In genomic region chr10:15255961-15256360, GRCh38 we compare ENCODE assay signal across 16 cellular contexts.
"Had no signal": no experiment of that assay in that cellular context is flagged by ENCODE, and none has a peak within 500 bp of the region (broad histone marks: within the 10 kb centered on the region; RNA-seq: fewer than 3 reads in every experiment).

No MANE protein-coding gene starts in this region.

- DNase-seq: activated CD4-positive, alpha-beta T cell treated with anti-CD3 and anti-CD28 coated beads, Interleukin-2, amount 50 U/mL, for 48 hours; activated gamma-delta T cell treated with Interleukin-2 at 50 U/mL for 16 hours; foreskin keratinocyte; islet precursor cell; posterior cingulate gyrus; sigmoid colon; stimulated activated naive CD4-positive, alpha-beta T cell; T-helper 2 cell; tibial artery; WERI-Rb-1 had no signal

- FAIRE-seq: urothelium cell line had no signal

- H2AFZ ChIP-seq: hepatocyte had no signal

- H3K36me3 ChIP-seq: sigmoid colon, tibial artery, WERI-Rb-1 had no signal

- H3K9me3 Mint-ChIP-seq: activated naive CD4-positive, alpha-beta T cell treated with anti-CD3 and anti-CD28 coated beads, Interleukin-2, amount 50 U/mL, for 72 hours; mesothelial cell of epicardium; nephron had no signal

- H3K4me1 ChIP-seq: foreskin keratinocyte, sigmoid colon, tibial artery had no signal

- H3K27ac ChIP-seq: foreskin keratinocyte, hepatocyte, sigmoid colon, tibial artery, WERI-Rb-1 had no signal

- H3K27me3 ChIP-seq: foreskin keratinocyte, hepatocyte, sigmoid colon, tibial artery had no signal

- H3K4me3 Mint-ChIP-seq: mesothelial cell of epicardium, nephron had no signal

- H3K4me3 ChIP-seq: hepatocyte, lung, sigmoid colon, tibial artery had no signal

- H3K4me2 ChIP-seq: hepatocyte had no signal

- H3K36me3 Mint-ChIP-seq: activated naive CD4-positive, alpha-beta T cell treated with anti-CD3 and anti-CD28 coated beads, Interleukin-2, amount 50 U/mL, for 72 hours had no signal

- H3K9me3 ChIP-seq: sigmoid colon, tibial artery had no signal

- H3K79me2 ChIP-seq: hepatocyte had no signal

- H3K27ac Mint-ChIP-seq: activated naive CD4-positive, alpha-beta T cell treated with anti-CD3 and anti-CD28 coated beads, Interleukin-2, amount 50 U/mL, for 72 hours; mesothelial cell of epicardium had no signal
